9 cellular contexts compared by ENCODE assay signal in the genomic region with DNA sequence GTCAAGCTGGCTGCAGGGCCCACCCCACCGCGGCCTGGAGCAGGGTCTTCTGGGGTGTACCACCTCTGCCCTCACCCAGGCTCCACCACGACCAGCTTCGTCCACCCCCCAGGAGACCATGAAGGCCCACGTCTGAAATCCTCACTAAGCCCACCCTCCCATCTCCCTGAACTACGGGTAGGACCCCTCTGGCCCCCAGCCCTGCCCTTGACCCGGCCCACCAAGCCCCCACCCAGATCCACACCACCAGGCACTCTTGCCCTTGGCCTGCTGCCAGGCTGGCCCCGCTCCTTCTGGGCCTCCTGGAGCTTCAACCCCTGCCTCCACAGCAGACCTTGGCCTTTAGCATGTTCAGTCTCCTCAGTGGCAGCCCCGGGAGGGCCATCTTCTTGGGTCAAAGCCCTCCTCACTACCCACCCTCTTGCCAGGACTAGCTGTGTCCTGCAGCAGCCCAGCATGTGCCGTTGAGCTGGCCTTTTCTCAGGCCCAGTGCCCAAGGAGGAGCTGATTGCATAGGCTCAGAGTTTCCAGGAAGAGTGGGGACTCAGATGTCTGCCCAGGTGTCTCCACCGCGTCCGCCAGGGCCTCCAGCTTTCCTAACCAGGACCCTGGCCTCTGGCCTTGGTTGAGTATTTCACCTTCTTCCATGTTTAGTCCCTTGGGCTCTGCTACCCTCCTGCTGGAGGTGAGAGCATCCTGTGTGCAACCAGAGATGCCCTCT. TPM values are rescaled to one million over a fixed set of nuclear protein-coding genes. Genes with fewer than 3 reads are reported as not detected.
A peak's percentile ranks its signal among the peaks of the same experiment; 100 is the strongest.
DNase-seq lines count a peak whose midpoint lies in the region; ATAC-seq, FAIRE-seq and TF ChIP-seq lines count a peak whose summit lies in the region.
"Had no signal": no experiment of that assay in that cellular context is flagged by ENCODE, and none has a peak within 500 bp of the region (broad histone marks: within the 10 kb centered on the region; RNA-seq: fewer than 3 reads in every experiment).

No MANE protein-coding gene starts in this region.

- no peaks in the 10 kb centered on the region for H3K9me3 Mint-ChIP-seq in CD4-positive, alpha-beta T cell

- no peaks in the 10 kb centered on the region for H3K36me3 Mint-ChIP-seq in CD4-positive, alpha-beta T cell (ENCODE audit: low read depth)

- no peak overlapping the region for H4K5ac ChIP-seq in H1 (ENCODE audit: insufficient read length, low read depth, low read length)

- ATAC-seq in CD4-positive, alpha-beta T cell (ENCODE audit: poor library complexity): no peak
- ATAC-seq in HG02973 (IDR thresholded peaks at IDR 0.05; ENCODE audit: unreplicated experiment) (no peak), HG03460 (IDR thresholded peaks at IDR 0.05; ENCODE audit: unreplicated experiment) (no peak)

- no peak for TF ChIP-seq POLR2A in H1 (IDR thresholded peaks at IDR 0.05; ENCODE audit: control extremely low read depth in 1 of 2, low read depth in 2 of 2, low read length in 2 of 2)

- H3K23ac ChIP-seq in H1 (ENCODE audit: insufficient read length) (no peak overlapping the region), neuronal stem cell (ENCODE audit: low read depth, low read length, poor library complexity) (no peak overlapping the region)

- H3K14ac ChIP-seq in H1 (ENCODE audit: insufficient read length): no peak overlapping the region
- no peak overlapping the region for H3K14ac ChIP-seq in neuronal stem cell (ENCODE audit: low read length)

- H3K4me1 ChIP-seq in HUES6 (ENCODE audit: control insufficient read depth, insufficient read depth, low read length) (peaks cover 3% of the 10 kb centered on the region), H1 (replicated peaks in 1 of 4; ENCODE audit: control insufficient read depth in 3 of 4, insufficient read depth in 4 of 4, low read length in 3 of 4) (peaks cover 0 to 5% (median 2%) of the 10 kb centered on the region in 4 experiments; a peak in 4 of 7 replicates), neuronal stem cell (ENCODE audit: control insufficient read depth in 2 of 2, insufficient read depth in 1 of 2, low read depth in 1 of 2, low read length in 2 of 2) (peaks cover 0 to 4% of the 10 kb centered on the region in 2 donors)

- H2BK15ac ChIP-seq in H1 (ENCODE audit: low read length) (no peak overlapping the region), neuronal stem cell (ENCODE audit: low read length) (no peak overlapping the region)

- H2BK20ac ChIP-seq in H1 (ENCODE audit: low read length): no peak overlapping the region

- TF ChIP-seq RAD21 in H1 (IDR thresholded peaks at IDR 0.05 in 1 of 2, conservative IDR thresholded peaks at IDR 0.05 in 1 of 2; ENCODE audit: low read depth in 2 of 2, low read length in 2 of 2): no peak

- intact Hi-C loops in CD4-positive, alpha-beta T cell (cut with DNase I, micrococcal nuclease): loop anchor here (2.0 to 10.0 kb wide), 3 partner anchors 15 to 159 kb away; partner anchors contain the start of gene NOC2L (in 1 of the 2)

- H3K4me3 ChIP-seq in HUES6 (ENCODE audit: low read depth, low read length): peak overlapping the region; percentile 63
- H3K4me3 ChIP-seq in H1 (ENCODE audit: extremely low read depth in 1 of 4, insufficient read depth in 2 of 4, low read depth in 3 of 4, low read length in 4 of 4): peak overlapping the region in 1 of 4 experiments; percentile 64; a peak in 1 of 8 replicates
- H3K4me3 ChIP-seq in neuronal stem cell (ENCODE audit: low read length in 2 of 2): no peak overlapping the region

- H3K36me3 ChIP-seq in HUES6 (ENCODE audit: control insufficient read depth, insufficient read depth, low read length) (no peaks in the 10 kb centered on the region), H1 (ENCODE audit: control insufficient read depth in 2 of 4, insufficient read depth in 4 of 4, low read length in 3 of 4) (no peaks in the 10 kb centered on the region), neuronal stem cell (replicated peaks in 1 of 2; ENCODE audit: control insufficient read depth in 2 of 2, insufficient read depth in 2 of 2, low read length in 2 of 2) (peaks cover 0 to 11% of the 10 kb centered on the region in 2 donors)

- H3K56ac ChIP-seq in H1 (replicated peaks; ENCODE audit: insufficient read length, low read depth, low read length): no peak overlapping the region

- no peak overlapping the region for H2AFZ ChIP-seq in H1 (ENCODE audit: low read length)
- no peak overlapping the region for H2AFZ ChIP-seq in neuronal stem cell (ENCODE audit: low read length)

- peaks cover 44% of the 10 kb centered on the region for H3K27me3 Mint-ChIP-seq in CD4-positive, alpha-beta T cell

- H3K18ac ChIP-seq in H1 (ENCODE audit: extremely low read depth, low read length) (no peak overlapping the region), neuronal stem cell (ENCODE audit: low read length) (no peak overlapping the region)

- peaks cover 37% of the 10 kb centered on the region for H3K27me3 ChIP-seq in CD4-positive, alpha-beta T cell (ENCODE audit: control insufficient read depth, insufficient read depth, low read length)
- H3K27me3 ChIP-seq in HUES6 (ENCODE audit: control insufficient read depth, insufficient read depth, low read length) (peaks cover 77% of the 10 kb centered on the region), H1 (replicated peaks in 1 of 4; ENCODE audit: control insufficient read depth in 3 of 4, extremely low read depth in 1 of 4, insufficient read depth in 3 of 4, low read length in 3 of 4) (peaks cover 24 to 50% (median 40%) of the 10 kb centered on the region in 4 experiments), neuronal stem cell (ENCODE audit: control insufficient read depth in 3 of 3, insufficient read depth in 3 of 3, low read depth in 1 of 3, low read length in 3 of 3) (peaks cover 2 to 44% (median 26%) of the 10 kb centered on the region in 3 experiments)

- FAIRE-seq in H1 (lab: Jason Lieb, UNC): no peak

- no peak overlapping the region for H4K91ac ChIP-seq in H1 (replicated peaks; ENCODE audit: insufficient read length, low read length)
- no peak overlapping the region for H4K91ac ChIP-seq in neuronal stem cell (ENCODE audit: low read depth, low read length, poor library complexity)

- TF ChIP-seq CTCF in CD4-positive, alpha-beta T cell (IDR thresholded peaks at IDR 0.05): no peak
- no peak for TF ChIP-seq CTCF in H1 (IDR thresholded peaks at IDR 0.05; ENCODE audit: control extremely low read depth in 1 of 3, insufficient read depth in 1 of 3, low read depth in 1 of 3, low read length in 3 of 3)

- no peaks in the 10 kb centered on the region for H3K79me2 ChIP-seq in H1 (ENCODE audit: control insufficient read depth in 1 of 2, insufficient read depth in 2 of 2, low read length in 2 of 2)

- WGBS in H1 (ENCODE audit: extremely low coverage in 1 of 2, insufficient coverage in 1 of 2, insufficient read length in 1 of 2, insufficient replicate concordance in 2 of 2, low coverage in 1 of 2, low lambda C conversion rate in 2 of 2, missing lambda C conversion rate in 1 of 2), 2 experiments: 91% methylated on average over 12 of the region's 13 CpGs; no CpG with 5 or more reads in 1 of the 2 experiments
- no CpG with 5 or more reads among the region's 13 CpGs for WGBS in neuronal stem cell (ENCODE audit: extremely low coverage in 2 of 2, insufficient read length in 2 of 2, insufficient replicate concordance in 1 of 2), 2 donors

- POLR2A ChIA-PET in CD4-positive, alpha-beta T cell (lab: Charles Lee): no interaction called here
- POLR2A ChIA-PET in H1 (lab: Charles Lee; ENCODE audit: partially characterized antibody): interaction anchor here (0.7 to 3.4 kb wide), 9 partner anchors 11 to 127 kb away, joined by 3 to 9 read pairs (median 3); no protein-coding TSS in a partner anchor

- no peak for TF ChIP-seq EP300 in H1 (IDR thresholded peaks at IDR 0.05; ENCODE audit: borderline replicate concordance in 1 of 2, low read depth in 2 of 2, low read length in 2 of 2)

- DNase-seq in CD4-positive, alpha-beta T cell: peak in 1 of 10 experiments; percentile 32
- DNase-seq in H1 (ENCODE audit: low read depth in 1 of 2, low spot score in 2 of 2) (peak in 1 of 2 experiments; percentile 44), neuronal stem cell (ENCODE audit: low spot score) (no peak), NCI-H1105 treated with DMSO at 0.1 percent for 48 hours (lab: John Stamatoyannopoulos, UW) (no peak)
- DNase-seq in stimulated activated CD4-positive, alpha-beta T cell treated with anti-CD3 and anti-CD28 coated beads, Interleukin-15, amount 100 ng/mL, for 24 hours: no peak

- H3K4ac ChIP-seq in H1 (replicated peaks; ENCODE audit: insufficient read length, low read depth, low read length) (no peak overlapping the region), neuronal stem cell (ENCODE audit: low read length) (no peak overlapping the region)

- no peak overlapping the region for H2BK120ac ChIP-seq in H1 (replicated peaks; ENCODE audit: low read depth, low read length)
- no peak overlapping the region for H2BK120ac ChIP-seq in neuronal stem cell (ENCODE audit: low read depth, low read length)

- H3K4me2 ChIP-seq in H1 (ENCODE audit: insufficient read depth in 1 of 2, low read depth in 2 of 2, low read length in 2 of 2): 0 out of 4 replicates have a peak overlapping the region, but pooled peaks of 1 of the 2 experiments have one; percentile 59
- H3K4me2 ChIP-seq in neuronal stem cell (ENCODE audit: insufficient read depth, low read length, poor library complexity, severe bottlenecking): no peak overlapping the region

- H3K27ac Mint-ChIP-seq in CD4-positive, alpha-beta T cell: no peak overlapping the region

- H3K79me1 ChIP-seq in H1 (ENCODE audit: low read depth, low read length) (no peaks in the 10 kb centered on the region), neuronal stem cell (ENCODE audit: low read depth, low read length) (no peaks in the 10 kb centered on the region)

- CTCF ChIA-PET in CD4-positive, alpha-beta T cell (lab: Charles Lee): interaction anchor here (1.2 kb wide), 1 partner anchor 14 kb away, joined by 4 read pairs; no protein-coding TSS in a partner anchor
- CTCF ChIA-PET in H1 (lab: Charles Lee; ENCODE audit: partially characterized antibody): interaction anchor here (0.7 to 4.1 kb wide), 19 partner anchors 8 to 75 kb away, joined by 3 to 20 read pairs (median 4); partner anchors contain the start of genes NOC2L and SAMD11

- H3K9ac ChIP-seq in HUES6 (ENCODE audit: low read length): no peak overlapping the region
- no peak overlapping the region for H3K9ac ChIP-seq in H1 (replicated peaks in 1 of 4; ENCODE audit: extremely low read depth in 1 of 4, low read depth in 3 of 4, low read length in 3 of 4)
- no peak overlapping the region for H3K9ac ChIP-seq in neuronal stem cell (ENCODE audit: low read depth, low read length, poor library complexity)

- peaks cover 2% of the 10 kb centered on the region; the same call in 1 of the 2 replicates for H3K23me2 ChIP-seq in H1 (ENCODE audit: low read depth, low read length)

- no peaks in the 10 kb centered on the region for H3K9me3 ChIP-seq in CD4-positive, alpha-beta T cell (ENCODE audit: control insufficient read depth, low read length)
- no peaks in the 10 kb centered on the region for H3K9me3 ChIP-seq in HUES6 (ENCODE audit: control insufficient read depth, insufficient read depth, low read depth, low read length)
- no peaks in the 10 kb centered on the region for H3K9me3 ChIP-seq in H1 (ENCODE audit: insufficient read depth in 2 of 2, low read depth in 1 of 2, low read length in 1 of 2)
- H3K9me3 ChIP-seq in neuronal stem cell (replicated peaks in 1 of 2; ENCODE audit: control insufficient read depth in 2 of 2, insufficient read depth in 1 of 2, low read depth in 1 of 2, low read length in 2 of 2): no peaks in the 10 kb centered on the region

- H2BK5ac ChIP-seq in H1 (ENCODE audit: low read depth, low read length) (no peak overlapping the region), neuronal stem cell (ENCODE audit: low read length) (no peak overlapping the region)

- H3K27ac ChIP-seq in CD4-positive, alpha-beta T cell (ENCODE audit: low read depth, low read length): no peak overlapping the region
- H3K27ac ChIP-seq in HUES6 (ENCODE audit: low read depth, low read length): no peak overlapping the region
- no peak overlapping the region for H3K27ac ChIP-seq in H1 (ENCODE audit: low read depth, low read length)
- H3K27ac ChIP-seq in neuronal stem cell (replicated peaks; ENCODE audit: low read length): no peak overlapping the region

- no peak overlapping the region for H2BK12ac ChIP-seq in H1 (ENCODE audit: low read depth, low read length)
- no peak overlapping the region for H2BK12ac ChIP-seq in neuronal stem cell (ENCODE audit: low read length)

- H4K20me1 ChIP-seq in H1 (replicated peaks in 1 of 2; ENCODE audit: control insufficient read depth in 1 of 2, insufficient read depth in 2 of 2, low read length in 2 of 2): peaks cover 3 to 5% of the 10 kb centered on the region in 2 experiments

- peak overlapping the region; percentile 48; the same call in 1 of the 2 replicates for H2AK5ac ChIP-seq in H1 (ENCODE audit: low read depth, low read length)
- peak overlapping the region; percentile 54 for H2AK5ac ChIP-seq in neuronal stem cell (ENCODE audit: low read depth, low read length)

- peak overlapping the region; percentile 48 for H3K4me3 Mint-ChIP-seq in CD4-positive, alpha-beta T cell

- peaks cover 11% of the 10 kb centered on the region for H3K4me1 Mint-ChIP-seq in CD4-positive, alpha-beta T cell (ENCODE audit: low read depth)

- no peak overlapping the region; the same call in 1 of the 2 replicates for H4K8ac ChIP-seq in H1 (ENCODE audit: extremely low read depth, insufficient read depth, low read length)
- peak overlapping the region; percentile 3 for H4K8ac ChIP-seq in neuronal stem cell (ENCODE audit: low read depth, low read length)

RNA-seq across cellular contexts. Expression of gene SAMD11, which starts 17.8 kb away (rescaled TPM):
- not detected for total RNA-seq in CD4-positive, alpha-beta T cell
- total RNA-seq in H1 (2021; fragmentation: NEBNext Ultra II Directional; extraction: Animal tissue kit (Norgen Biotek cat#: 25700)): 0.25 and 0.30 TPM in 2 replicates
- 0.18 and 0.66 TPM in 2 replicates for polyA plus RNA-seq in H1 (2011; rRNA removed)
- polyA plus RNA-seq in H1 (2011; cell fraction: cytosol; rRNA removed): 0.74 TPM
- polyA plus RNA-seq in H1 (2011; cell fraction: nucleus; rRNA removed): 2.3 TPM
- polyA plus RNA-seq in H1 (2012, experiment 1 of 2): 0.13 to 0.43 TPM (median 0.25 TPM) in 3 of 4 replicates, not detected in the other
- 1.7 TPM for polyA plus RNA-seq in H1 (2012, experiment 2 of 2)
- 0.06 TPM for polyA plus RNA-seq in H1 (2013, experiment 1 of 2)
- 0.06 TPM for polyA plus RNA-seq in H1 (2013, experiment 2 of 2)
- 0.10 TPM in 1 of 2 replicates, not detected in the other for polyA minus RNA-seq in H1 (2011; rRNA and poly(A)+ RNA removed)
- polyA minus RNA-seq in H1 (2011; cell fraction: cytosol; rRNA and poly(A)+ RNA removed): 11.0 TPM
- 1.3 TPM for polyA minus RNA-seq in H1 (2011; cell fraction: nucleus; rRNA and poly(A)+ RNA removed)
- polyA plus RNA-seq in neuronal stem cell (2013, experiment 1 of 2): 0.21 TPM
- 0.32 TPM for polyA plus RNA-seq in neuronal stem cell (2013, experiment 2 of 2)
- total RNA-seq: endothelial cell of umbilical vein had no signal
- polyA plus RNA-seq: endothelial cell of umbilical vein had no signal

RNA-seq across cellular contexts. Expression of gene NOC2L, which starts 53.1 kb away (rescaled TPM):
- total RNA-seq in CD4-positive, alpha-beta T cell: 10 to 100 TPM; 50.2 to 52.0 TPM
- total RNA-seq in H1 (2021; fragmentation: NEBNext Ultra II Directional; extraction: Animal tissue kit (Norgen Biotek cat#: 25700)): 130 TPM in 2 replicates
- 74.7 and 115 TPM in 2 replicates for polyA plus RNA-seq in H1 (2011; rRNA removed)
- 102 TPM for polyA plus RNA-seq in H1 (2011; cell fraction: cytosol; rRNA removed)
- polyA plus RNA-seq in H1 (2011; cell fraction: nucleus; rRNA removed): 134 TPM
- polyA plus RNA-seq in H1 (2012, experiment 1 of 2): 82.3 to 121 TPM (median 117 TPM) in 4 replicates
- 111 TPM for polyA plus RNA-seq in H1 (2012, experiment 2 of 2)
- polyA plus RNA-seq in H1 (2013, experiment 1 of 2): 70.9 TPM
- 66.0 TPM for polyA plus RNA-seq in H1 (2013, experiment 2 of 2)
- 83.7 and 85.6 TPM in 2 replicates for polyA minus RNA-seq in H1 (2011; rRNA and poly(A)+ RNA removed)
- polyA minus RNA-seq in H1 (2011; cell fraction: cytosol; rRNA and poly(A)+ RNA removed): 73.3 TPM
- polyA minus RNA-seq in H1 (2011; cell fraction: nucleus; rRNA and poly(A)+ RNA removed): 46.5 TPM
- polyA plus RNA-seq in neuronal stem cell (2013, experiment 1 of 2): 33.5 TPM
- polyA plus RNA-seq in neuronal stem cell (2013, experiment 2 of 2): 32.6 TPM

RNA-seq across cellular contexts. Expression of gene KLHL17, which starts 54.4 kb away (rescaled TPM):
- total RNA-seq in CD4-positive, alpha-beta T cell: 10 to 100 TPM; 13.9 TPM
- 30.1 and 32.6 TPM in 2 replicates for total RNA-seq in H1 (2021; fragmentation: NEBNext Ultra II Directional; extraction: Animal tissue kit (Norgen Biotek cat#: 25700))
- polyA plus RNA-seq in H1 (2011; rRNA removed): 36.1 and 62.3 TPM in 2 replicates
- polyA plus RNA-seq in H1 (2011; cell fraction: cytosol; rRNA removed): 40.0 TPM
- 508 TPM for polyA plus RNA-seq in H1 (2011; cell fraction: nucleus; rRNA removed)
- polyA plus RNA-seq in H1 (2012, experiment 1 of 2): 23.1 to 39.3 TPM (median 34.1 TPM) in 4 replicates
- 21.6 TPM for polyA plus RNA-seq in H1 (2012, experiment 2 of 2)
- 30.7 TPM for polyA plus RNA-seq in H1 (2013, experiment 1 of 2)
- 26.7 TPM for polyA plus RNA-seq in H1 (2013, experiment 2 of 2)
- polyA minus RNA-seq in H1 (2011; rRNA and poly(A)+ RNA removed): 5.8 and 7.8 TPM in 2 replicates
- 14.6 TPM for polyA minus RNA-seq in H1 (2011; cell fraction: cytosol; rRNA and poly(A)+ RNA removed)
- 47.3 TPM for polyA minus RNA-seq in H1 (2011; cell fraction: nucleus; rRNA and poly(A)+ RNA removed)
- polyA plus RNA-seq in neuronal stem cell (2013, experiment 1 of 2): 22.0 TPM
- 20.9 TPM for polyA plus RNA-seq in neuronal stem cell (2013, experiment 2 of 2)
